ENCODE assay signal across 1 cellular context in the genomic region with DNA sequence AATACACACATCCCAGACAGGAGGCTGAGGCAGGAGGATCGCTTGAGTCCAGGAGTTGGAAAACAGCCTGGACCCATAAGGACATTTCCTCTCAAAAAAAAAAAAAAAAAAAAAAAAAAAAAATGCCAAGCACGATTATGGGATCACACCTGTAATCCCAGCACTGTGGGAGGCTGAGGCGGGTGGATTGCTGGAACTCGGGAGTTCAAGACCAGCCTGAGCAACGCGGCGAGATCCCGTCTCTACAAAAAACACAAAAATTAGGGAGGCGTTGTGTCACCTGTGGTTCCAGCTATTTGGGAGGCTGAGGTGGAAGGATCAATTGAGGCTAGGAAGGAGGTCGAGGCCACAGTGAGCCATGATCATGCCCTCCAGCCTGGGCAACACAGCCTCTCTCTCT.
TF ChIP-seq lines count a peak whose summit lies in the region.

No MANE protein-coding gene starts in this region.

TF ChIP-seq in WTC11, 78 proteins besides CTCF, POLR2A, EP300 and RAD21:
- TF ChIP-seq IRF1 (CRISPR knock-in tag; IDR thresholded peaks at IDR 0.05), result no peak
- no peak for TF ChIP-seq ZNF532 (CRISPR knock-in tag; IDR thresholded peaks at IDR 0.05; ENCODE audit: borderline replicate concordance)
- TF ChIP-seq, protein P1, sequence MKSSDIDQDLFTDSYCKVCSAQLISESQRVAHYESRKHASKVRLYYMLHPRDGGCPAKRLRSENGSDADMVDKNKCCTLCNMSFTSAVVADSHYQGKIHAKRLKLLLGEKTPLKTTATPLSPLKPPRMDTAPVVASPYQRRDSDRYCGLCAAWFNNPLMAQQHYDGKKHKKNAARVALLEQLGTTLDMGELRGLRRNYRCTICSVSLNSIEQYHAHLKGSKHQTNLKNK (CRISPR knock-in tag; IDR thresholded peaks at IDR 0.05), result no peak
- TF ChIP-seq, protein P2, sequence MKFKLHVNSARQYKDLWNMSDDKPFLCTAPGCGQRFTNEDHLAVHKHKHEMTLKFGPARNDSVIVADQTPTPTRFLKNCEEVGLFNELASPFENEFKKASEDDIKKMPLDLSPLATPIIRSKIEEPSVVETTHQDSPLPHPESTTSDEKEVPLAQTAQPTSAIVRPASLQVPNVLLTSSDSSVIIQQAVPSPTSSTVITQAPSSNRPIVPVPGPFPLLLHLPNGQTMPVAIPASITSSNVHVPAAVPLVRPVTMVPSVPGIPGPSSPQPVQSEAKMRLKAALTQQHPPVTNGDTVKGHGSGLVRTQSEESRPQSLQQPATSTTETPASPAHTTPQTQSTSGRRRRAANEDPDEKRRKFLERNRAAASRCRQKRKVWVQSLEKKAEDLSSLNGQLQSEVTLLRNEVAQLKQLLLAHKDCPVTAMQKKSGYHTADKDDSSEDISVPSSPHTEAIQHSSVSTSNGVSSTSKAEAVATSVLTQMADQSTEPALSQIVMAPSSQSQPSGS (CRISPR knock-in tag; IDR thresholded peaks at IDR 0.05; ENCODE audit: borderline replicate concordance, low read depth), result no peak
- TF ChIP-seq ATF3 (CRISPR knock-in tag; conservative IDR thresholded peaks at IDR 0.05), result no peak
- no peak for TF ChIP-seq TCF7 (CRISPR knock-in tag; IDR thresholded peaks at IDR 0.05; ENCODE audit: low read depth)
- TF ChIP-seq NR3C1 (CRISPR knock-in tag; conservative IDR thresholded peaks at IDR 0.05; ENCODE audit: low read depth), result no peak
- TF ChIP-seq ZBTB43 (CRISPR knock-in tag; IDR thresholded peaks at IDR 0.05), result no peak
- TF ChIP-seq, protein P3, sequence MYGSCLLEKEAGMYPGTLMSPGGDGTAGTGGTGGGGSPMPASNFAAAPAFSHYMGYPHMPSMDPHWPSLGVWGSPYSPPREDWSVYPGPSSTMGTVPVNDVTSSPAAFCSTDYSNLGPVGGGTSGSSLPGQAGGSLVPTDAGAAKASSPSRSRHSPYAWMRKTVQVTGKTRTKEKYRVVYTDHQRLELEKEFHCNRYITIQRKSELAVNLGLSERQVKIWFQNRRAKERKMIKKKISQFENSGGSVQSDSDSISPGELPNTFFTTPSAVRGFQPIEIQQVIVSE (CRISPR knock-in tag; IDR thresholded peaks at IDR 0.05; ENCODE audit: borderline replicate concordance), result no peak
- no peak for TF ChIP-seq TP53 (CRISPR knock-in tag; IDR thresholded peaks at IDR 0.05)
